ENCODE assay signal across 24 cellular contexts in genomic region chr9:87533291-87533690, GRCh38. TPM values are rescaled to one million over a fixed set of nuclear protein-coding genes. Genes with fewer than 3 reads are reported as not detected.
A peak's percentile ranks its signal among the peaks of the same experiment; 100 is the strongest.
DNase-seq lines count a peak whose midpoint lies in the region; ATAC-seq and TF ChIP-seq lines count a peak whose summit lies in the region.
"Had no signal": no experiment of that assay in that cellular context is flagged by ENCODE, and none has a peak within 500 bp of the region (broad histone marks: within the 10 kb centered on the region; RNA-seq: fewer than 3 reads in every experiment).

No MANE protein-coding gene starts in this region.

- POLR2A ChIA-PET in A673 (lab: Charles Lee; ENCODE audit: low non-redundant PET), result no interaction called here

- intact Hi-C loops in A673 (cut with micrococcal nuclease; ENCODE audit: unreplicated experiment), result loop anchor here (5.0 kb wide), 2 partner anchors 36 to 69 kb away; partner anchors contain the start of gene DAPK1
- intact Hi-C loops in esophagus muscularis mucosa (cut with DNase I), result no loop called here

- peaks cover 93% of the 10 kb centered on the region for H3K4me1 ChIP-seq in A673 (ENCODE audit: insufficient read depth, low read length, poor library complexity, severe bottlenecking)
- peaks cover 18% of the 10 kb centered on the region; the same call in 1 of the 2 replicates for H3K4me1 ChIP-seq in H9 (ENCODE audit: insufficient read depth, low read length)
- peaks cover 0 to 68% (median 66%) of the 10 kb centered on the region in 4 donors for H3K4me1 ChIP-seq in esophagus muscularis mucosa
- peaks cover 0 to 7% (median 0%) of the 10 kb centered on the region in 4 donors for H3K4me1 ChIP-seq in Peyer's patch

- no peak overlapping the region for H3K4me3 ChIP-seq in A673 (ENCODE audit: low read depth, low read length, poor library complexity, severe bottlenecking)
- no peak overlapping the region for H3K4me3 ChIP-seq in esophagus muscularis mucosa
- H3K4me3 ChIP-seq in Peyer's patch, result no peak overlapping the region
- H3K4me3 ChIP-seq: K562, MG63, SJSA1 had no signal

- no peak overlapping the region for H2BK15ac ChIP-seq in H9 (ENCODE audit: low read depth, low read length)

- peaks cover 42 to 56% of the 10 kb centered on the region in 2 experiments for H3K4me1 Mint-ChIP-seq in H9
- H3K4me1 Mint-ChIP-seq: B cell had no signal

- H3K56ac ChIP-seq in H9 (ENCODE audit: insufficient read length, low read depth, low read length), result no peak overlapping the region

- H2AFZ ChIP-seq in H9 (ENCODE audit: low read length), result no peak overlapping the region

- no peak overlapping the region for H2BK20ac ChIP-seq in H9 (ENCODE audit: low read depth, low read length, poor library complexity, severe bottlenecking)

- TF ChIP-seq CTCF in A673 (conservative IDR thresholded peaks at IDR 0.05; ENCODE audit: low read depth, low read length) (no peak), GM12872 (IDR thresholded peaks at IDR 0.05; ENCODE audit: insufficient read depth, low read depth, low read length) (0 out of 3 replicates have a peak, but pooled peaks have one; percentile 23), H9 (conservative IDR thresholded peaks at IDR 0.05) (no peak), esophagus muscularis mucosa (IDR thresholded peaks at IDR 0.05) (no peak), Peyer's patch (IDR thresholded peaks at IDR 0.05) (peak in 1 of 6 experiments; percentile 18)

- H3K14ac ChIP-seq in H9 (ENCODE audit: insufficient read depth, low read length), result no peak overlapping the region

- no peaks in the 10 kb centered on the region for H3K9me3 ChIP-seq in A673 (ENCODE audit: low read depth, low read length, poor library complexity, severe bottlenecking)
- H3K9me3 ChIP-seq in H9 (ENCODE audit: control insufficient read depth, low read depth, low read length), result no peaks in the 10 kb centered on the region
- H3K9me3 ChIP-seq in esophagus muscularis mucosa, result no peaks in the 10 kb centered on the region
- no peaks in the 10 kb centered on the region for H3K9me3 ChIP-seq in Peyer's patch
- H3K9me3 ChIP-seq: MG63, SJSA1 had no signal

- TF ChIP-seq EP300 in esophagus muscularis mucosa (IDR thresholded peaks at IDR 0.05), result no peak

- no peaks in the 10 kb centered on the region for H3K9me3 Mint-ChIP-seq in H9
- H3K9me3 Mint-ChIP-seq: T-helper 1 cell treated with Interleukin-12 subunit alpha and Interleukin-12 subunit beta and Interleukin-4 antibody, amounts not matched to agents 30 μg/mL and 1 μg/mL, for 36 hours had no signal

- no peak overlapping the region for H3K9ac ChIP-seq in H9 (ENCODE audit: extremely low read depth, insufficient read length, low read length)

- H3K27ac ChIP-seq in A673 (ENCODE audit: low read depth, low read length, poor library complexity, severe bottlenecking) (peak overlapping the region; percentile 76), H9 (ENCODE audit: insufficient read length, low read depth, low read length) (no peak overlapping the region), esophagus muscularis mucosa (replicated peaks in 1 of 4) (peak overlapping the region in 2 of 4 donors; percentile 5 to 12), Peyer's patch (no peak overlapping the region)
- H3K27ac ChIP-seq: HL-60, SJSA1 had no signal

- TF ChIP-seq POLR2A in esophagus muscularis mucosa (IDR thresholded peaks at IDR 0.05; ENCODE audit: low read depth), result no peak
- no peak for TF ChIP-seq POLR2A in Peyer's patch (IDR thresholded peaks at IDR 0.05)

- H3K23ac ChIP-seq in H9 (ENCODE audit: insufficient read length, low read depth, low read length), result no peak overlapping the region

- H3T11ph ChIP-seq in H9 (ENCODE audit: low read length), result no peak overlapping the region

- H3K79me2 ChIP-seq in H9 (ENCODE audit: insufficient read depth, low read length), result peaks cover 8% of the 10 kb centered on the region; the same call in 1 of the 2 replicates

- peaks cover 11% of the 10 kb centered on the region for H3K36me3 ChIP-seq in A673 (ENCODE audit: insufficient read depth, low read length, poor library complexity, severe bottlenecking)
- H3K36me3 ChIP-seq in esophagus muscularis mucosa, result no peaks in the 10 kb centered on the region
- H3K36me3 ChIP-seq in Peyer's patch, result no peaks in the 10 kb centered on the region

- H3K4me3 Mint-ChIP-seq in H9, result no peak overlapping the region
- H3K4me3 Mint-ChIP-seq: B cell; HFFc6; T-helper 1 cell treated with Interleukin-12 subunit alpha and Interleukin-12 subunit beta and Interleukin-4 antibody, amounts not matched to agents 30 μg/mL and 1 μg/mL, for 36 hours had no signal

- no peaks in the 10 kb centered on the region for H4K20me1 ChIP-seq in H9 (ENCODE audit: control insufficient read depth, insufficient read depth, insufficient read length)

- no TSS peak for BruUV-seq in A673 (replicated peaks; lab: Mats Ljungman, UMichigan)

- H3K4me2 ChIP-seq in H9 (ENCODE audit: insufficient read depth, insufficient read length, low read length), result no peak overlapping the region

- H2BK120ac ChIP-seq in H9 (ENCODE audit: low read depth, low read length, poor library complexity, severe bottlenecking), result no peak overlapping the region

- no peak overlapping the region for H4K5ac ChIP-seq in H9 (ENCODE audit: insufficient read length, low read depth, low read length)

- no peak overlapping the region for H2BK5ac ChIP-seq in H9 (ENCODE audit: insufficient read length, low read length)

- no peak for ATAC-seq in HG03280 (IDR thresholded peaks at IDR 0.05; ENCODE audit: unreplicated experiment)
- ATAC-seq: HepG2, K562, Panc1 had no signal

- no peak overlapping the region for H2BK12ac ChIP-seq in H9 (ENCODE audit: insufficient read length, low read depth, low read length)

- H3K27me3 ChIP-seq in A673 (replicated peaks; ENCODE audit: insufficient read depth, low read depth, low read length, poor library complexity) (no peaks in the 10 kb centered on the region), H9 (ENCODE audit: insufficient read depth, low read length) (no peaks in the 10 kb centered on the region), esophagus muscularis mucosa (no peaks in the 10 kb centered on the region), Peyer's patch (no peaks in the 10 kb centered on the region)
- H3K27me3 ChIP-seq: MG63, SJSA1 had no signal

- no peak overlapping the region for H4K91ac ChIP-seq in H9 (ENCODE audit: insufficient read length, low read depth, low read length)

- no peak for DNase-seq in A673 (ENCODE audit: low spot score)
- DNase-seq in H9, result peak; percentile 26
- peak; percentile 79 for DNase-seq in esophagus muscularis mucosa (ENCODE audit: extremely low spot score)
- no peak for DNase-seq in COLO829 (ENCODE audit: low spot score)
- no peak for DNase-seq in Peyer's patch
- DNase-seq in amygdala (lab: John Stamatoyannopoulos, UW), result no peak
- DNase-seq: DMS 273 treated with DMSO at 0.1 percent for 48 hours; DMS79 treated with DMSO at 0.1 percent for 48 hours; GOT3; HFFc6; MG63; NCI-H1694 treated with DMSO at 0.1 percent for 48 hours; NCI-H2081 treated with DMSO at 0.1 percent for 48 hours; NCI-H69; NK-92 treated with Interleukin-12 subunit alpha and Interleukin-12 subunit beta, amount 100 ng/mL, for 24 hours had no signal

- H3K4ac ChIP-seq in H9 (ENCODE audit: low read depth, low read length), result no peak overlapping the region

- H3K79me1 ChIP-seq in H9 (ENCODE audit: insufficient read depth, low read depth, low read length, poor library complexity, severe bottlenecking), result peaks cover 4% of the 10 kb centered on the region

- CTCF ChIA-PET in A673 (lab: Charles Lee), result no interaction called here

- H3K23me2 ChIP-seq in H9 (ENCODE audit: insufficient read length, low read depth, low read length, poor library complexity, severe bottlenecking), result no peaks in the 10 kb centered on the region

- no peak overlapping the region; a peak in 1 of 7 replicates for H3K27ac Mint-ChIP-seq in H9
- H3K27ac Mint-ChIP-seq: B cell; HFFc6; T-helper 1 cell treated with Interleukin-12 subunit alpha and Interleukin-12 subunit beta and Interleukin-4 antibody, amounts not matched to agents 30 μg/mL and 1 μg/mL, for 36 hours had no signal

- no peak overlapping the region for H4K8ac ChIP-seq in H9 (replicated peaks; ENCODE audit: insufficient read length, low read depth, low read length)

- no CpG with 5 or more reads among the region's 2 CpGs for WGBS in H9 (ENCODE audit: extremely low coverage, insufficient read length, low lambda C conversion rate)
- 54% methylated on average over 2 of the region's 2 CpGs for WGBS in esophagus muscularis mucosa

- H3K36me3 Mint-ChIP-seq in H9 (ENCODE audit: insufficient read depth in 1 of 3, low read depth in 3 of 3), result peaks cover 0 to 2% (median 0%) of the 10 kb centered on the region in 3 experiments; a peak in 2 of 7 replicates

- H3K27me3 Mint-ChIP-seq in H9 (ENCODE audit: low read depth), result no peaks in the 10 kb centered on the region

- H2AK5ac ChIP-seq in H9 (ENCODE audit: insufficient read length, low read length), result no peak overlapping the region

- no peak overlapping the region for H3K18ac ChIP-seq in H9 (ENCODE audit: insufficient read length, low read depth, low read length)

RNA-seq across cellular contexts. Expression of gene DAPK1, which starts 35.6 kb away (rescaled TPM):
- total RNA-seq in A673 (2021), result 380 and 386 TPM in 2 replicates
- total RNA-seq in H9 (2021), result 78.3 and 79.4 TPM in 2 replicates
- 10 to 100 TPM; 51.7 to 96.8 (median 80.7) TPM for total RNA-seq in esophagus muscularis mucosa
- 10 to 100 TPM; 45.4 to 96.4 (median 77.2) TPM for total RNA-seq in Peyer's patch

Comparison
In these comparisons a context has a peak if more than half of its experiments do, and no peak if none do; other contexts are left out.
1. DNase-seq: peak in H9 (single experiment) and esophagus muscularis mucosa (single experiment); none in A673 (single experiment), COLO829 (single experiment), Peyer's patch (0 of 3) and amygdala (0 of 56).